Comparison of ENCODE assay signal across 24 cellular contexts in genomic region chr19:52679598-52679997, GRCh38.
"Had no signal": no experiment of that assay in that cellular context is flagged by ENCODE, and none has a peak within 500 bp of the region (broad histone marks: within the 10 kb centered on the region; RNA-seq: fewer than 3 reads in every experiment).

No MANE protein-coding gene starts in this region.

- H3K27ac ChIP-seq: body of pancreas, cardiac muscle cell, heart right ventricle, left lung, stomach, suprapubic skin, tibial nerve, uterus had no signal

- H3K4me3 ChIP-seq: body of pancreas, cardiac muscle cell, heart right ventricle, left lung, stomach, suprapubic skin, tibial nerve, uterus had no signal

- H3K27ac Mint-ChIP-seq: activated CD4-positive, alpha-beta memory T cell treated with anti-CD3 and anti-CD28 coated beads for 36 hours; activated CD8-positive, alpha-beta memory T cell treated with anti-CD3 and anti-CD28 coated beads, Interleukin-2, amount 10 ng/mL, durations not matched to agents 7 days and 5 days; activated naive CD4-positive, alpha-beta T cell treated with anti-CD3 and anti-CD28 coated beads, Interleukin-2, amount 10 ng/mL, durations not matched to agents 7 days and 5 days; endodermal cell; nephron; stimulated activated memory B cell treated with anti-CD40 and anti-IgM and Interleukin-4, amounts not matched to agents 10 μg/mL and 1 μg/mL and 100 μg/mL, for 72 hours had no signal

- ATAC-seq: activated CD8-positive, alpha-beta memory T cell treated with anti-CD3 and anti-CD28 coated beads, Interleukin-2, amount 10 ng/mL, durations not matched to agents 7 days and 5 days; body of pancreas; heart right ventricle; left lung; sciatic nerve; stimulated activated memory B cell treated with anti-CD40 and anti-IgM and Interleukin-4, amounts not matched to agents 10 μg/mL and 1 μg/mL and 100 μg/mL, for 72 hours had no signal

- H3K9me3 ChIP-seq: body of pancreas, suprapubic skin, tibial nerve, uterus had no signal

- H3K27me3 ChIP-seq: body of pancreas, cardiac muscle cell, heart right ventricle, left lung, stomach, suprapubic skin, tibial nerve, uterus had no signal

- H3K27me3 Mint-ChIP-seq: activated CD4-positive, alpha-beta memory T cell treated with anti-CD3 and anti-CD28 coated beads for 36 hours; activated CD8-positive, alpha-beta memory T cell treated with anti-CD3 and anti-CD28 coated beads, Interleukin-2, amount 10 ng/mL, durations not matched to agents 7 days and 5 days; activated naive CD4-positive, alpha-beta T cell treated with anti-CD3 and anti-CD28 coated beads, Interleukin-2, amount 10 ng/mL, durations not matched to agents 7 days and 5 days; stimulated activated memory B cell treated with anti-CD40 and anti-IgM and Interleukin-4, amounts not matched to agents 10 μg/mL and 1 μg/mL and 100 μg/mL, for 72 hours had no signal

- FAIRE-seq: small intestine had no signal

- DNase-seq: activated CD4-positive, alpha-beta memory T cell treated with anti-CD3 and anti-CD28 coated beads for 36 hours; activated CD4-positive, alpha-beta T cell treated with anti-CD3 and anti-CD28 coated beads for 1 hour; activated CD8-positive, alpha-beta memory T cell treated with anti-CD3 and anti-CD28 coated beads, Interleukin-2, amount 10 ng/mL, durations not matched to agents 7 days and 5 days; activated effector memory CD4-positive, alpha-beta T cell treated with anti-CD3 and anti-CD28 coated beads, Interleukin-2, amount 50 U/mL, for 16 hours; activated naive CD4-positive, alpha-beta T cell treated with anti-CD3 and anti-CD28 coated beads, Interleukin-2, amount 10 ng/mL, durations not matched to agents 7 days and 5 days; activated T-cell treated with anti-CD3 and anti-CD28 coated beads for 4 hours; anterior cingulate cortex; body of pancreas; cortex of kidney; heart right ventricle; left lung; small intestine; stimulated activated CD4-positive, alpha-beta T cell treated with anti-CD3 and anti-CD28 coated beads, Interleukin-2, amount 100 ng/mL, for 24 hours; stomach; T-helper 9 cell; uterus had no signal

- H3K4me3 Mint-ChIP-seq: activated CD4-positive, alpha-beta memory T cell treated with anti-CD3 and anti-CD28 coated beads for 36 hours; activated CD8-positive, alpha-beta memory T cell treated with anti-CD3 and anti-CD28 coated beads, Interleukin-2, amount 10 ng/mL, durations not matched to agents 7 days and 5 days; activated naive CD4-positive, alpha-beta T cell treated with anti-CD3 and anti-CD28 coated beads, Interleukin-2, amount 10 ng/mL, durations not matched to agents 7 days and 5 days; endodermal cell; mesothelial cell of epicardium; nephron; stimulated activated memory B cell treated with anti-CD40 and anti-IgM and Interleukin-4, amounts not matched to agents 10 μg/mL and 1 μg/mL and 100 μg/mL, for 72 hours had no signal

- H3K4me1 ChIP-seq: body of pancreas, heart right ventricle, left lung, stomach, suprapubic skin, tibial nerve, uterus had no signal

- H3K4me1 Mint-ChIP-seq: nephron had no signal

- H3K36me3 ChIP-seq: cardiac muscle cell, uterus had no signal
